ENCODE assay signal across 7 cellular contexts in the genomic region with DNA sequence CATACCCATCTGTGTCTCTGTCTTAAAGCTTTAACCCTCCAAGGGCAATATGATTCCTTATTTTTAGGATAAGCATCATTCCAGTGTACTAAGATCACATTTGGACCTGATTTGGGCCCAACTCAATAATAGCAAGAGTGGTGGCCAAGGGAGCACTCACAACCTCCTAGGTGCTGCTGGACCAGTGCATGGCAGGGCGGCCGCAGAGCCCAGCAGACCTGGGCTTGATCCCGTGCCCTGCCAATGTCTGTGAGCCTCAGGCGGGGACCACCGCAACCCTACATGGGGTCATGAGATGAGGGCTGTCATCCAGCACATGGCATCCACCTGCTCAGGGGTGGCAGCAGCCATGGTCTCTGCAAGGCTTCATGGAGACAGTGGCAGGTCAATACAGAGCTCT.
"Had no signal": no experiment of that assay in that cellular context is flagged by ENCODE, and none has a peak within 500 bp of the region (broad histone marks: within the 10 kb centered on the region; RNA-seq: fewer than 3 reads in every experiment).

No MANE protein-coding gene starts in this region.

- H3K4me1 Mint-ChIP-seq: IgD-negative memory B cell had no signal

- H3K36me3 Mint-ChIP-seq: IgD-negative memory B cell had no signal

- H3K27ac Mint-ChIP-seq: H9, IgD-negative memory B cell had no signal

- FAIRE-seq: H1, H54, HTR-8/SVneo had no signal

- H2AFZ ChIP-seq: GM23248 had no signal

- H3K4me3 Mint-ChIP-seq: H9, IgD-negative memory B cell had no signal

- H3K27ac ChIP-seq: GM23248 had no signal

- H3K27me3 Mint-ChIP-seq: IgD-negative memory B cell had no signal

- H3K9ac ChIP-seq: GM23248 had no signal

- DNase-seq: GM23248, H9, HCEC 1CT had no signal

- H3K4me3 ChIP-seq: GM23248 had no signal
